16 cellular contexts compared by ENCODE assay signal in the genomic region with DNA sequence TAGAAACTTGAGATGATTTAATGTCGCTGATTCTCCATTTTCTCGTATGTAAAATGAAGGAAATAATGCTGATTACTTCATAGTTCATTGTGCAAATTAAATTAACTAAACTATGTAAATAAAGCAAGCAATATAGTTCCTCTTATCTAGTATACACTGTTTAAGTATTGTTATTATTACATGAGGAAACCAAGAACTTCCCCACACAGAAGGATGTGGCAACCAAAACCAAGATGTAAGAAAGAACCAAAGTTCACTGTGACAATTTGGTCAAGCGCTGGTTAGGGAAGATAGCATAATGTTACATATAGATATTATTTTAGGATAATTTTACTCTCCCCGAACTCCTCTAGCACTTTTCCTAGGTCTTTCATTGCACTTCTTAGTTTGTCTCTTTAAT.
A peak's percentile ranks its signal among the peaks of the same experiment; 100 is the strongest.
DNase-seq lines count a peak whose midpoint lies in the region; ATAC-seq and TF ChIP-seq lines count a peak whose summit lies in the region.
"Had no signal": no experiment of that assay in that cellular context is flagged by ENCODE, and none has a peak within 500 bp of the region (broad histone marks: within the 10 kb centered on the region; RNA-seq: fewer than 3 reads in every experiment).

No MANE protein-coding gene starts in this region.

- DNase-seq in CD1c-positive myeloid dendritic cell (ENCODE audit: extremely low spot score) (peak; percentile 78), SKM-1 (lab: John Stamatoyannopoulos, UW; ENCODE audit: unreplicated experiment) (peak; percentile 11), lower lobe of right lung (no peak), NCI-H1092 treated with DMSO at 0.1 percent for 48 hours (lab: John Stamatoyannopoulos, UW) (no peak), SJCRH30 (no peak), breast epithelium (ENCODE audit: low spot score in 2 of 2) (no peak)
- DNase-seq: EL, H7, IMR-90, NCI-H1417, NCI-H2029, NCI-H524 had no signal

- ATAC-seq in lower lobe of right lung (peak; percentile 71 to 81), HG03039 (IDR thresholded peaks at IDR 0.05; ENCODE audit: unreplicated experiment) (no peak)
- ATAC-seq: PC-3, SK-N-SH treated with all-trans-retinoic acid at 6 μM for 48 hours had no signal

- no peak for TF ChIP-seq POLR2A in breast epithelium (IDR thresholded peaks at IDR 0.05)

- H4K20me1 ChIP-seq in Loucy (ENCODE audit: insufficient read depth, low read length, poor library complexity, severe bottlenecking), result no peaks in the 10 kb centered on the region

- H3K4me2 ChIP-seq in Loucy (ENCODE audit: low read depth, low read length, poor library complexity, severe bottlenecking), result peak overlapping the region; percentile 71

- peaks cover 26% of the 10 kb centered on the region for H3K4me1 ChIP-seq in Loucy (ENCODE audit: insufficient read depth, low read length, poor library complexity, severe bottlenecking)
- no peaks in the 10 kb centered on the region for H3K4me1 ChIP-seq in lower lobe of right lung
- no peaks in the 10 kb centered on the region for H3K4me1 ChIP-seq in SJCRH30
- H3K4me1 ChIP-seq in breast epithelium, result no peaks in the 10 kb centered on the region

- TF ChIP-seq CTCF in Loucy (conservative IDR thresholded peaks at IDR 0.05; ENCODE audit: low read length), result no peak
- TF ChIP-seq CTCF in lower lobe of right lung (IDR thresholded peaks at IDR 0.05), result no peak
- TF ChIP-seq CTCF in breast epithelium (IDR thresholded peaks at IDR 0.05), result no peak

- H3K79me2 ChIP-seq in Loucy (ENCODE audit: insufficient read depth, low read length), result no peaks in the 10 kb centered on the region

- no peak overlapping the region for H3K27ac ChIP-seq in lower lobe of right lung
- no peak overlapping the region for H3K27ac ChIP-seq in SJCRH30
- no peak overlapping the region for H3K27ac ChIP-seq in breast epithelium

- intact Hi-C loops in lower lobe of right lung (cut with DNase I) (no loop called here), breast epithelium (cut with DNase I; ENCODE audit: low total_unique reads) (no loop called here)

- H3K9me3 ChIP-seq in Loucy (ENCODE audit: insufficient read depth, low read depth, low read length) (no peaks in the 10 kb centered on the region), lower lobe of right lung (no peaks in the 10 kb centered on the region), SJCRH30 (replicated peaks) (no peaks in the 10 kb centered on the region), breast epithelium (no peaks in the 10 kb centered on the region)

- H2AFZ ChIP-seq in Loucy (ENCODE audit: low read length), result no peak overlapping the region

- H3F3A ChIP-seq in Loucy (ENCODE audit: low read depth), result no peaks in the 10 kb centered on the region

- H3K4me3 ChIP-seq in Loucy (ENCODE audit: low read length, poor library complexity, severe bottlenecking) (peak overlapping the region; percentile 62), lower lobe of right lung (no peak overlapping the region), SJCRH30 (no peak overlapping the region), breast epithelium (no peak overlapping the region)

- no peaks in the 10 kb centered on the region for H3K27me3 ChIP-seq in Loucy (ENCODE audit: insufficient read depth, low read length, poor library complexity, severe bottlenecking)
- peaks cover 19% of the 10 kb centered on the region for H3K27me3 ChIP-seq in lower lobe of right lung (ENCODE audit: low read depth)
- H3K27me3 ChIP-seq in SJCRH30, result no peaks in the 10 kb centered on the region
- no peaks in the 10 kb centered on the region for H3K27me3 ChIP-seq in breast epithelium

- H3K9me2 ChIP-seq in Loucy (replicated peaks; ENCODE audit: low read depth, low read length), result no peaks in the 10 kb centered on the region

- no peak overlapping the region for H3K9ac ChIP-seq in Loucy (ENCODE audit: low read depth, low read length, poor library complexity, severe bottlenecking)

- no peaks in the 10 kb centered on the region for H3K36me3 ChIP-seq in Loucy (ENCODE audit: insufficient read depth, low read length)
- no peaks in the 10 kb centered on the region for H3K36me3 ChIP-seq in lower lobe of right lung
- no peaks in the 10 kb centered on the region for H3K36me3 ChIP-seq in SJCRH30
- no peaks in the 10 kb centered on the region for H3K36me3 ChIP-seq in breast epithelium

Comparison
In these comparisons a context has a peak if more than half of its experiments do, and no peak if none do; other contexts are left out.
1. DNase-seq: peak in CD1c-positive myeloid dendritic cell (single experiment) and SKM-1 (single experiment); none in lower lobe of right lung (single experiment), NCI-H1092 treated with DMSO at 0.1 percent for 48 hours (single experiment), SJCRH30 (0 of 2) and breast epithelium (0 of 2).